ENCODE assay signal across 12 cellular contexts in the genomic region with DNA sequence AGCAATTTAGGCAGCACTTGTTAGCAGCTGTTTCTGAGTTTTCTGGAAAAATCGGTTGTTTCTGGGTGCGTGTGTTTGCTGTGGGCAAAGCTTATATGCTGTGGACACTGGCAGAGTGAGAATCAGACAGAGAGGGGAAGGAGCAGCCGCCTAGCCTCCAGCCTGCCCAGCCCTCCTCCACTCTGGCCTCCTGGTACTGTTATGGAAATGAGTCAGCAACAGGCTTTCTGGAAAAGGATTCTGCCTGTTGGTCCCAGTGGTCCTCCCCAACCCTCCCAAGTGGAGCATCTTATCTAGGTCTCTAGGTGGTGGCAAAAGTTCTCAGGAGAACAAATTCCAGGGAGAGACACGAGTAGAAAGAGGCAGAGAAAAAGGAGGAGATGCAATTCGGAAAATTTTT. TPM values are rescaled to one million over a fixed set of nuclear protein-coding genes. Genes with fewer than 3 reads are reported as not detected.
DNase-seq lines count a peak whose midpoint lies in the region; ATAC-seq and TF ChIP-seq lines count a peak whose summit lies in the region.
"Had no signal": no experiment of that assay in that cellular context is flagged by ENCODE, and none has a peak within 500 bp of the region (broad histone marks: within the 10 kb centered on the region; RNA-seq: fewer than 3 reads in every experiment).

No MANE protein-coding gene starts in this region.

- no peaks in the 10 kb centered on the region for H3K27me3 Mint-ChIP-seq in MCF 10A (ENCODE audit: insufficient read depth, unreplicated experiment)

- H3K36me3 ChIP-seq in mammary epithelial cell (ENCODE audit: insufficient read depth, low read length) = peaks cover 1% of the 10 kb centered on the region
- peaks cover 2% of the 10 kb centered on the region for H3K36me3 ChIP-seq in iPS-18a (ENCODE audit: control insufficient read depth, low read depth, low read length)
- no peaks in the 10 kb centered on the region for H3K36me3 ChIP-seq in vagina

- H3K4me3 ChIP-seq in mammary epithelial cell (replicated peaks in 1 of 3; ENCODE audit: insufficient read depth in 1 of 3, low read depth in 2 of 3, low read length in 3 of 3) (no peak overlapping the region), iPS-18a (ENCODE audit: low read length) (peak overlapping the region; percentile 4), vagina (no peak overlapping the region)
- H3K4me3 ChIP-seq: right atrium auricular region had no signal

- peaks cover 91% of the 10 kb centered on the region for H3K36me3 Mint-ChIP-seq in MCF 10A (ENCODE audit: insufficient read depth, unreplicated experiment)
- H3K36me3 Mint-ChIP-seq: activated naive CD4-positive, alpha-beta T cell treated with anti-CD3 and anti-CD28 coated beads, Interleukin-2, amount 10 ng/mL, durations not matched to agents 7 days and 5 days; naive thymus-derived CD8-positive, alpha-beta T cell had no signal

- H3K27ac ChIP-seq in mammary epithelial cell (ENCODE audit: insufficient read depth, low read depth, low read length) (no peak overlapping the region), caudate nucleus (ENCODE audit: low read depth, low read length) (peak overlapping the region; percentile 44), iPS-18a (ENCODE audit: low read length) (no peak overlapping the region), vagina (peak overlapping the region; percentile 69)

- H3K9me3 ChIP-seq in mammary epithelial cell (replicated peaks; ENCODE audit: insufficient read depth, low read length) (no peaks in the 10 kb centered on the region), iPS-18a (ENCODE audit: control insufficient read depth, low read depth, low read length) (no peaks in the 10 kb centered on the region), vagina (no peaks in the 10 kb centered on the region)
- H3K9me3 ChIP-seq: right atrium auricular region had no signal

- no peaks in the 10 kb centered on the region for H3K9me3 Mint-ChIP-seq in MCF 10A (ENCODE audit: unreplicated experiment)
- H3K9me3 Mint-ChIP-seq: activated naive CD4-positive, alpha-beta T cell treated with anti-CD3 and anti-CD28 coated beads, Interleukin-2, amount 10 ng/mL, durations not matched to agents 7 days and 5 days; naive thymus-derived CD8-positive, alpha-beta T cell had no signal

- no peak overlapping the region for H3K4me2 ChIP-seq in mammary epithelial cell (ENCODE audit: insufficient read depth, low read depth, low read length)

- H3K9ac ChIP-seq in mammary epithelial cell (ENCODE audit: insufficient read depth, low read length) (no peak overlapping the region), iPS-18a (ENCODE audit: low read length) (peak overlapping the region; percentile 14)

- no peak for TF ChIP-seq POLR2A in vagina (IDR thresholded peaks at IDR 0.05)

- H2AFZ ChIP-seq in mammary epithelial cell (ENCODE audit: low read depth, low read length) = no peak overlapping the region

- DNase-seq in MCF 10A (ENCODE audit: unreplicated experiment) = no peak
- DNase-seq in mammary epithelial cell = no peak
- no peak for DNase-seq in caudate nucleus (lab: John Stamatoyannopoulos, UW)
- DNase-seq in vagina (ENCODE audit: extremely low spot score in 2 of 2) = no peak
- no peak for DNase-seq in NCI-H1105 treated with DMSO at 0.1 percent for 48 hours (lab: John Stamatoyannopoulos, UW)
- no peak for DNase-seq in OCI-M1 (lab: John Stamatoyannopoulos, UW)
- DNase-seq: activated naive CD4-positive, alpha-beta T cell treated with anti-CD3 and anti-CD28 coated beads, Interleukin-2, amount 10 ng/mL, durations not matched to agents 7 days and 5 days; Calu3 had no signal

- H3K4me1 Mint-ChIP-seq in MCF 10A (ENCODE audit: insufficient read depth, unreplicated experiment) = peaks cover 13% of the 10 kb centered on the region
- H3K4me1 Mint-ChIP-seq: activated naive CD4-positive, alpha-beta T cell treated with anti-CD3 and anti-CD28 coated beads, Interleukin-2, amount 10 ng/mL, durations not matched to agents 7 days and 5 days had no signal

- in situ Hi-C loops in mammary epithelial cell (cut with MboI; ENCODE audit: low sequenced_read_pairs in 2 of 2) = no loop called here

- no peak for ATAC-seq in GM21447 (IDR thresholded peaks at IDR 0.05; ENCODE audit: unreplicated experiment)
- ATAC-seq: naive thymus-derived CD8-positive, alpha-beta T cell had no signal

- H3K27me3 ChIP-seq in mammary epithelial cell (ENCODE audit: insufficient read depth, low read length) = no peaks in the 10 kb centered on the region
- no peaks in the 10 kb centered on the region for H3K27me3 ChIP-seq in iPS-18a (ENCODE audit: control insufficient read depth, insufficient read depth, low read length)
- H3K27me3 ChIP-seq in vagina = no peaks in the 10 kb centered on the region
- H3K27me3 ChIP-seq: right atrium auricular region had no signal

- H4K20me1 ChIP-seq in mammary epithelial cell (ENCODE audit: insufficient read depth, low read length) = no peaks in the 10 kb centered on the region

- TF ChIP-seq CTCF in MCF 10A (IDR thresholded peaks at IDR 0.05; ENCODE audit: unreplicated experiment) (no peak), mammary epithelial cell (conservative IDR thresholded peaks at IDR 0.05 in 1 of 2, IDR thresholded peaks at IDR 0.05 in 1 of 2; ENCODE audit: extremely low read depth in 1 of 2, insufficient read depth in 1 of 2, low read depth in 1 of 2, low read length in 2 of 2) (no peak), vagina (IDR thresholded peaks at IDR 0.05) (no peak)

- peak overlapping the region; percentile 59 for H3K27ac Mint-ChIP-seq in MCF 10A (ENCODE audit: low read depth, unreplicated experiment)
- H3K27ac Mint-ChIP-seq: activated naive CD4-positive, alpha-beta T cell treated with anti-CD3 and anti-CD28 coated beads, Interleukin-2, amount 10 ng/mL, durations not matched to agents 7 days and 5 days had no signal

- intact Hi-C loops in MCF 10A (cut with micrococcal nuclease) = loop anchor here (5.0 kb wide), 1 partner anchor 94 kb away; no protein-coding TSS in a partner anchor
- intact Hi-C loops in mammary epithelial cell (cut with micrococcal nuclease) = loop anchor here (2.0 kb wide), 1 partner anchor 15 kb away; no protein-coding TSS in a partner anchor
- intact Hi-C loops in vagina (cut with DNase I) = no loop called here

- WGBS in mammary epithelial cell (ENCODE audit: low coverage, missing lambda C conversion rate) = 88% methylated on average over 5 of the region's 5 CpGs

- dilution Hi-C loops in mammary epithelial cell (cut with HindIII; ENCODE audit: low sequenced_read_pairs) = loop anchor here (5.0 kb wide), 1 partner anchor 106 kb away; no protein-coding TSS in a partner anchor

- POLR2A ChIA-PET in MCF 10A (lab: Yijun Ruan, JAX) = interaction anchor here (0.8 to 1.6 kb wide), 3 partner anchors 34 to 87 kb away, joined by 3 to 4 read pairs (median 4); no protein-coding TSS in a partner anchor

- CTCF ChIA-PET in MCF 10A (lab: Yijun Ruan, JAX) = interaction anchor here (0.7 to 16.1 kb wide), 5 partner anchors 10 to 105 kb away, joined by 3 to 289 read pairs (median 5); a partner anchor contains a TSS
- CTCF ChIA-PET in mammary epithelial cell (lab: Charles Lee; ENCODE audit: low non-redundant PET) = no interaction called here

- BruUV-seq in MCF 10A (replicated peaks; lab: Mats Ljungman, UMichigan) (no TSS peak), mammary epithelial cell (replicated peaks; lab: Mats Ljungman, UMichigan) (no TSS peak)

- H3K4me3 Mint-ChIP-seq in MCF 10A (ENCODE audit: unreplicated experiment) = no peak overlapping the region
- H3K4me3 Mint-ChIP-seq: activated naive CD4-positive, alpha-beta T cell treated with anti-CD3 and anti-CD28 coated beads, Interleukin-2, amount 10 ng/mL, durations not matched to agents 7 days and 5 days; naive thymus-derived CD8-positive, alpha-beta T cell had no signal

- H3K4me1 ChIP-seq in mammary epithelial cell (ENCODE audit: insufficient read depth, low read length) (no peaks in the 10 kb centered on the region), iPS-18a (ENCODE audit: control insufficient read depth, low read depth, low read length) (peaks cover 29% of the 10 kb centered on the region), vagina (no peaks in the 10 kb centered on the region)

- no peaks in the 10 kb centered on the region for H3K79me2 ChIP-seq in mammary epithelial cell (ENCODE audit: insufficient read depth, low read length)

RNA-seq across cellular contexts. Expression of a gene that starts 42.2 kb away (rescaled TPM):
- total RNA-seq in MCF 10A (2022) (11.5 and 12.7 TPM in 2 replicates), mammary epithelial cell (under 1 TPM in 1 of 2 donors, not detected in 1; 0.59 TPM), vagina (not detected)
- polyA plus RNA-seq in mammary epithelial cell = 0.22 TPM
- not detected for polyA minus RNA-seq in mammary epithelial cell
- total RNA-seq: naive thymus-derived CD8-positive, alpha-beta T cell; right atrium auricular region had no signal

RNA-seq across cellular contexts. Expression of a gene that starts 59.7 kb away (rescaled TPM):
- total RNA-seq in MCF 10A (2022) (not detected in 2 replicates), mammary epithelial cell (not detected), vagina (not detected)
- not detected for polyA plus RNA-seq in mammary epithelial cell
- polyA minus RNA-seq in mammary epithelial cell = not detected
- total RNA-seq: Calu3; naive thymus-derived CD8-positive, alpha-beta T cell; right atrium auricular region had no signal
- polyA plus RNA-seq: naive thymus-derived CD8-positive, alpha-beta T cell had no signal

Comparison
In these comparisons a context has a peak if more than half of its experiments do, and no peak if none do; other contexts are left out.
1. H3K27ac ChIP-seq: peak in caudate nucleus (single experiment) and vagina (single experiment); none in mammary epithelial cell (single experiment) and iPS-18a (single experiment).